1 cellular context compared by ENCODE assay signal in the genomic region with DNA sequence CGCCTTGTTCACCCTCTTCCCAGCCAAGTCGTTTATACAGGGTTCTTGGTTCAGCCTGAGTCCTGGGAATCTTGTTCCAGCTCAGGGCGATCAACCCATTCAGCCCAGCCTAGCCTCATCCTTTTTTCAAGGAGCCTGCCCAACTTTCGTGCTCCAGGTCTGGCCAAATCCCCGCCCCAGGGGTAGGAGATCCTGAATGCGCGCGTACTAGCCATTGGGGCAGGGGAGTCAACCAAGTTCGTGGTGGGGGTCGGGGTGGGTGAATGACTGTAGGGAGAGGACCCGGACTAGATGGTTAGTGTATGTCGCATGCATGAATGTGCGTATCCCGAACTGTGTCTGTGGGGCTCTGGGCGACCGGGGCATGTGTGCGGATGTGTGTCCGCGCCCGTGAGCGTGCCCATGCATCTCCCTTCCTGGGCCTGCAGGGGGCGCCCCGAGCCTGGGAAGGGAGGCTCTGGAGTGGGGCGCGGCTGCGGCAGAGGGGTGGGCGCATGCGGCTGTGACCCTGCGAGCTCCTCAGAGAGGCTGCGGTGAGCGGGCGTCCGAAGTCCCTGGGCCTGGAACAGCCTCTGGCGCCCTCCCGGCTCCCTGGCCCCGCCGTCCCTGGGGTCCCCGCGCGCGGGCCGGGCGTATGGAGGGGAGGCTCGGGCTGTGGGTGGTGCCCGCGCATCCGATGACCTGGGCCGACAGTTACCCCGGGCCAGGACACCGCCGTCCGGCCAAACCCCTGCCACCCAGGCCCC.
TF ChIP-seq lines count a peak whose summit lies in the region.

No MANE protein-coding gene starts in this region.

TF ChIP-seq in WTC11, 78 proteins besides CTCF, POLR2A, EP300 and RAD21 (continued from another document):
- TF ChIP-seq, protein P1, sequence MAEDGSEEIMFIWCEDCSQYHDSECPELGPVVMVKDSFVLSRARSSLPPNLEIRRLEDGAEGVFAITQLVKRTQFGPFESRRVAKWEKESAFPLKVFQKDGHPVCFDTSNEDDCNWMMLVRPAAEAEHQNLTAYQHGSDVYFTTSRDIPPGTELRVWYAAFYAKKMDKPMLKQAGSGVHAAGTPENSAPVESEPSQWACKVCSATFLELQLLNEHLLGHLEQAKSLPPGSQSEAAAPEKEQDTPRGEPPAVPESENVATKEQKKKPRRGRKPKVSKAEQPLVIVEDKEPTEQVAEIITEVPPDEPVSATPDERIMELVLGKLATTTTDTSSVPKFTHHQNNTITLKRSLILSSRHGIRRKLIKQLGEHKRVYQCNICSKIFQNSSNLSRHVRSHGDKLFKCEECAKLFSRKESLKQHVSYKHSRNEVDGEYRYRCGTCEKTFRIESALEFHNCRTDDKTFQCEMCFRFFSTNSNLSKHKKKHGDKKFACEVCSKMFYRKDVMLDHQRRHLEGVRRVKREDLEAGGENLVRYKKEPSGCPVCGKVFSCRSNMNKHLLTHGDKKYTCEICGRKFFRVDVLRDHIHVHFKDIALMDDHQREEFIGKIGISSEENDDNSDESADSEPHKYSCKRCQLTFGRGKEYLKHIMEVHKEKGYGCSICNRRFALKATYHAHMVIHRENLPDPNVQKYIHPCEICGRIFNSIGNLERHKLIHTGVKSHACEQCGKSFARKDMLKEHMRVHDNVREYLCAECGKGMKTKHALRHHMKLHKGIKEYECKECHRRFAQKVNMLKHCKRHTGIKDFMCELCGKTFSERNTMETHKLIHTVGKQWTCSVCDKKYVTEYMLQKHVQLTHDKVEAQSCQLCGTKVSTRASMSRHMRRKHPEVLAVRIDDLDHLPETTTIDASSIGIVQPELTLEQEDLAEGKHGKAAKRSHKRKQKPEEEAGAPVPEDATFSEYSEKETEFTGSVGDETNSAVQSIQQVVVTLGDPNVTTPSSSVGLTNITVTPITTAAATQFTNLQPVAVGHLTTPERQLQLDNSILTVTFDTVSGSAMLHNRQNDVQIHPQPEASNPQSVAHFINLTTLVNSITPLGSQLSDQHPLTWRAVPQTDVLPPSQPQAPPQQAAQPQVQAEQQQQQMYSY (CRISPR knock-in tag; IDR thresholded peaks at IDR 0.05) = no peak
- TF ChIP-seq ZNF317 (CRISPR knock-in tag; IDR thresholded peaks at IDR 0.05; ENCODE audit: borderline replicate concordance, low read depth) (no peak), SMAD3 (CRISPR knock-in tag; IDR thresholded peaks at IDR 0.05; ENCODE audit: borderline replicate concordance) (no peak), FOXK1 (CRISPR knock-in tag; IDR thresholded peaks at IDR 0.05) (peak; percentile 39; the same call in 1 of the 2 replicates), HMGXB4 (CRISPR knock-in tag; IDR thresholded peaks at IDR 0.05) (peak; percentile 95), NR2C2 (CRISPR knock-in tag; IDR thresholded peaks at IDR 0.05) (no peak), ATF1 (CRISPR knock-in tag; IDR thresholded peaks at IDR 0.05) (no peak), ZBTB21 (CRISPR knock-in tag; IDR thresholded peaks at IDR 0.05; ENCODE audit: borderline replicate concordance) (0 out of 2 replicates have a peak, but pooled peaks have one; percentile 18), ATF2 (CRISPR knock-in tag; IDR thresholded peaks at IDR 0.05; ENCODE audit: borderline replicate concordance, low read depth) (no peak), GRHL2 (CRISPR knock-in tag; IDR thresholded peaks at IDR 0.05; ENCODE audit: insufficient replicate concordance, severe bottlenecking) (no peak)
- TF ChIP-seq, protein P2, sequence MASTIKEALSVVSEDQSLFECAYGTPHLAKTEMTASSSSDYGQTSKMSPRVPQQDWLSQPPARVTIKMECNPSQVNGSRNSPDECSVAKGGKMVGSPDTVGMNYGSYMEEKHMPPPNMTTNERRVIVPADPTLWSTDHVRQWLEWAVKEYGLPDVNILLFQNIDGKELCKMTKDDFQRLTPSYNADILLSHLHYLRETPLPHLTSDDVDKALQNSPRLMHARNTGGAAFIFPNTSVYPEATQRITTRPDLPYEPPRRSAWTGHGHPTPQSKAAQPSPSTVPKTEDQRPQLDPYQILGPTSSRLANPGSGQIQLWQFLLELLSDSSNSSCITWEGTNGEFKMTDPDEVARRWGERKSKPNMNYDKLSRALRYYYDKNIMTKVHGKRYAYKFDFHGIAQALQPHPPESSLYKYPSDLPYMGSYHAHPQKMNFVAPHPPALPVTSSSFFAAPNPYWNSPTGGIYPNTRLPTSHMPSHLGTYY (CRISPR knock-in tag; IDR thresholded peaks at IDR 0.05) = no peak
- TF ChIP-seq, protein P3, sequence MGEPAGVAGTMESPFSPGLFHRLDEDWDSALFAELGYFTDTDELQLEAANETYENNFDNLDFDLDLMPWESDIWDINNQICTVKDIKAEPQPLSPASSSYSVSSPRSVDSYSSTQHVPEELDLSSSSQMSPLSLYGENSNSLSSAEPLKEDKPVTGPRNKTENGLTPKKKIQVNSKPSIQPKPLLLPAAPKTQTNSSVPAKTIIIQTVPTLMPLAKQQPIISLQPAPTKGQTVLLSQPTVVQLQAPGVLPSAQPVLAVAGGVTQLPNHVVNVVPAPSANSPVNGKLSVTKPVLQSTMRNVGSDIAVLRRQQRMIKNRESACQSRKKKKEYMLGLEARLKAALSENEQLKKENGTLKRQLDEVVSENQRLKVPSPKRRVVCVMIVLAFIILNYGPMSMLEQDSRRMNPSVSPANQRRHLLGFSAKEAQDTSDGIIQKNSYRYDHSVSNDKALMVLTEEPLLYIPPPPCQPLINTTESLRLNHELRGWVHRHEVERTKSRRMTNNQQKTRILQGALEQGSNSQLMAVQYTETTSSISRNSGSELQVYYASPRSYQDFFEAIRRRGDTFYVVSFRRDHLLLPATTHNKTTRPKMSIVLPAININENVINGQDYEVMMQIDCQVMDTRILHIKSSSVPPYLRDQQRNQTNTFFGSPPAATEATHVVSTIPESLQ (CRISPR knock-in tag; IDR thresholded peaks at IDR 0.05) = no peak
